9 cellular contexts compared by ENCODE assay signal in genomic region chr2:209602259-209602658, GRCh38.
"Had no signal": no experiment of that assay in that cellular context is flagged by ENCODE, and none has a peak within 500 bp of the region (broad histone marks: within the 10 kb centered on the region; RNA-seq: fewer than 3 reads in every experiment).

No MANE protein-coding gene starts in this region.

- H3K4me3 ChIP-seq: GM23338 had no signal

- H3K4me1 Mint-ChIP-seq: IgD-negative memory B cell had no signal

- FAIRE-seq: H1, H54, HepG2 had no signal

- H3K27me3 Mint-ChIP-seq: IgD-negative memory B cell had no signal

- DNase-seq: H9, HCEC 1CT, KBM-7 had no signal

- ATAC-seq: GM23338, HepG2 had no signal

- H3K27ac Mint-ChIP-seq: GM23338, H9, IgD-negative memory B cell had no signal

- H3K27ac ChIP-seq: HL-60 had no signal

- H3K4me3 Mint-ChIP-seq: GM23338, H9, IgD-negative memory B cell had no signal

- H3K36me3 Mint-ChIP-seq: IgD-negative memory B cell had no signal

- H3K9me3 Mint-ChIP-seq: GM23338 had no signal
